ENCODE assay signal across 21 cellular contexts in genomic region chr5:78888580-78889187, GRCh38.
DNase-seq lines count a peak whose midpoint lies in the region; ATAC-seq, FAIRE-seq and TF ChIP-seq lines count a peak whose summit lies in the region.
"Had no signal": no experiment of that assay in that cellular context is flagged by ENCODE, and none has a peak within 500 bp of the region (broad histone marks: within the 10 kb centered on the region; RNA-seq: fewer than 3 reads in every experiment).

No MANE protein-coding gene starts in this region.

- H3K36me3 ChIP-seq in HepG2 (replicated peaks in 1 of 2; ENCODE audit: control insufficient read depth in 1 of 2, insufficient read depth in 2 of 2, low read length in 2 of 2) (peaks cover 10 to 27% of the 10 kb centered on the region in 2 experiments), right lobe of liver (peaks cover 0 to 6% (median 0%) of the 10 kb centered on the region in 4 donors), OCI-LY3 (replicated peaks; ENCODE audit: low read depth, low read length) (peaks cover 4% of the 10 kb centered on the region), kidney (ENCODE audit: control insufficient read depth in 1 of 2, insufficient read depth in 2 of 2, low read length in 2 of 2) (no peaks in the 10 kb centered on the region), stomach (peaks cover 0 to 5% (median 0%) of the 10 kb centered on the region in 4 donors)

- TF ChIP-seq RAD21 in HepG2 (CRISPR knock-in tag; IDR thresholded peaks at IDR 0.05), result no peak

- H3K27ac ChIP-seq in HepG2 (ENCODE audit: extremely low read length, insufficient read depth, low read length), result no peak overlapping the region
- no peak overlapping the region for H3K27ac ChIP-seq in right lobe of liver
- no peak overlapping the region for H3K27ac ChIP-seq in OCI-LY3 (ENCODE audit: low read length)
- H3K27ac ChIP-seq in kidney (ENCODE audit: low read depth in 2 of 2, low read length in 2 of 2), result no peak overlapping the region
- H3K27ac ChIP-seq in stomach, result no peak overlapping the region

- ATAC-seq in HepG2 (no peak), right lobe of liver (no peak)
- no peak for ATAC-seq in activated T-cell treated with anti-CD3 and anti-CD28 coated beads, Interleukin-2, amount 50 U/mL, for 4 hours
- ATAC-seq: gastroesophageal sphincter; naive thymus-derived CD8-positive, alpha-beta T cell had no signal

- H3K4me1 ChIP-seq in HepG2 (ENCODE audit: insufficient read depth, low read length), result peaks cover 13% of the 10 kb centered on the region
- no peaks in the 10 kb centered on the region for H3K4me1 ChIP-seq in right lobe of liver
- peaks cover 25% of the 10 kb centered on the region for H3K4me1 ChIP-seq in OCI-LY3 (ENCODE audit: low read length)
- peaks cover 0 to 9% of the 10 kb centered on the region in 2 donors for H3K4me1 ChIP-seq in kidney (ENCODE audit: control insufficient read depth in 1 of 2, insufficient read depth in 1 of 2, low read depth in 1 of 2, low read length in 2 of 2)
- peaks cover 0 to 8% (median 0%) of the 10 kb centered on the region in 4 donors for H3K4me1 ChIP-seq in stomach

- H3K4me2 ChIP-seq in HepG2 (ENCODE audit: low read depth, low read length), result no peak overlapping the region
- peak overlapping the region; percentile 49 for H3K4me2 ChIP-seq in OCI-LY3 (ENCODE audit: low read length)

- H2AFZ ChIP-seq in HepG2 (ENCODE audit: low read length) (no peak overlapping the region), OCI-LY3 (ENCODE audit: low read depth, low read length) (no peak overlapping the region)

- no peaks in the 10 kb centered on the region for H3K79me2 ChIP-seq in HepG2 (ENCODE audit: insufficient read depth, low read length)
- H3K79me2 ChIP-seq in OCI-LY3 (ENCODE audit: low read length), result no peaks in the 10 kb centered on the region

- H3K36me3 Mint-ChIP-seq in activated T-cell treated with anti-CD3 and anti-CD28 coated beads, Interleukin-2, amount 50 U/mL, for 4 hours (ENCODE audit: insufficient read depth), result peaks cover 5% of the 10 kb centered on the region

- H3K4me3 ChIP-seq in HepG2 (replicated peaks in 1 of 3; ENCODE audit: insufficient read depth in 1 of 3, low read depth in 2 of 3, low read length in 3 of 3) (no peak overlapping the region), right lobe of liver (no peak overlapping the region), OCI-LY3 (ENCODE audit: low read length) (no peak overlapping the region), kidney (ENCODE audit: low read length in 2 of 2) (no peak overlapping the region), stomach (no peak overlapping the region)
- H3K4me3 ChIP-seq: gastroesophageal sphincter, skin epidermis had no signal

- TF ChIP-seq POLR2A in HepG2 (IDR thresholded peaks at IDR 0.05; ENCODE audit: insufficient read depth in 1 of 2, low read depth in 2 of 2, low read length in 2 of 2) (no peak), right lobe of liver (IDR thresholded peaks at IDR 0.05) (no peak), stomach (IDR thresholded peaks at IDR 0.05) (no peak)

- peaks cover 14% of the 10 kb centered on the region for H3K4me1 Mint-ChIP-seq in activated T-cell treated with anti-CD3 and anti-CD28 coated beads, Interleukin-2, amount 50 U/mL, for 4 hours (ENCODE audit: low read depth)

- POLR2A ChIA-PET in HepG2 (lab: Yijun Ruan, JAX), result no interaction called here

- H3K27me3 ChIP-seq in HepG2 (ENCODE audit: control insufficient read depth in 1 of 2, insufficient read depth in 2 of 2, low read length in 2 of 2) (no peaks in the 10 kb centered on the region), right lobe of liver (no peaks in the 10 kb centered on the region), OCI-LY3 (ENCODE audit: low read depth, low read length) (peaks cover 15% of the 10 kb centered on the region; the same call in 1 of the 2 replicates), stomach (no peaks in the 10 kb centered on the region)
- H3K27me3 ChIP-seq: gastroesophageal sphincter had no signal

- CTCF ChIA-PET in HepG2 (lab: Yijun Ruan, JAX; ENCODE audit: low intra/inter-chr PET ratio, low total read pairs), result no interaction called here

- BruUV-seq in HepG2 (replicated peaks; lab: Mats Ljungman, UMichigan), result no TSS peak

- TF ChIP-seq CTCF in HepG2 (CRISPR knock-in tag; IDR thresholded peaks at IDR 0.05) (no peak), right lobe of liver (IDR thresholded peaks at IDR 0.05) (no peak), OCI-LY3 (IDR thresholded peaks at IDR 0.05; ENCODE audit: low read depth, low read length) (no peak), kidney (IDR thresholded peaks at IDR 0.05; ENCODE audit: borderline replicate concordance, extremely low read depth, insufficient read depth) (no peak), stomach (IDR thresholded peaks at IDR 0.05) (no peak)

- FAIRE-seq in HepG2 (lab: Jason Lieb, UNC) (no peak), kidney (lab: Jason Lieb, UNC) (no peak)

- H3K9me3 ChIP-seq in HepG2 (ENCODE audit: low read length), result no peaks in the 10 kb centered on the region
- H3K9me3 ChIP-seq in right lobe of liver, result no peaks in the 10 kb centered on the region
- no peaks in the 10 kb centered on the region for H3K9me3 ChIP-seq in OCI-LY3 (ENCODE audit: insufficient read depth, low read length)
- H3K9me3 ChIP-seq in kidney (ENCODE audit: control insufficient read depth in 1 of 2, low read length in 2 of 2), result no peaks in the 10 kb centered on the region
- H3K9me3 ChIP-seq in stomach, result no peaks in the 10 kb centered on the region
- H3K9me3 ChIP-seq: gastroesophageal sphincter had no signal

- no peaks in the 10 kb centered on the region for H3K27me3 Mint-ChIP-seq in activated T-cell treated with anti-CD3 and anti-CD28 coated beads, Interleukin-2, amount 50 U/mL, for 4 hours (ENCODE audit: low read depth)
- H3K27me3 Mint-ChIP-seq: naive thymus-derived CD8-positive, alpha-beta T cell had no signal

- no peak for DNase-seq in HepG2 (ENCODE audit: low spot score)
- no peak for DNase-seq in right lobe of liver
- peak; percentile 74 for DNase-seq in kidney
- no peak for DNase-seq in activated T-cell treated with anti-CD3 and anti-CD28 coated beads, Interleukin-2, amount 50 U/mL, for 4 hours
- no peak for DNase-seq in stomach
- DNase-seq in mucosa of gallbladder (ENCODE audit: low spot score), result no peak
- DNase-seq: activated CD4-positive, CD25-positive, alpha-beta regulatory T cell treated with anti-CD3 and anti-CD28 coated beads, Interleukin-2, amount 50 U/mL, for 72 hours; activated naive CD4-positive, alpha-beta T cell treated with anti-CD3 and anti-CD28 coated beads, Interleukin-2, amount 50 U/mL, for 16 hours; activated T-cell treated with anti-CD3 and anti-CD28 coated beads, Interleukin-2, amount 50 U/mL, for 72 hours; HFFc6; kidney glomerular epithelial cell; mesendoderm; naive thymus-derived CD8-positive, alpha-beta T cell; NCI-H1436; NCI-H526; stimulated activated CD4-positive, alpha-beta T cell treated with anti-CD3 and anti-CD28 coated beads, Interleukin-2, amount 100 ng/mL, for 48 hours; stimulated activated naive CD8-positive, alpha-beta T cell treated with anti-CD3 and anti-CD28 coated beads, Interleukin-15, Interleukin-2, amounts not matched to agents 100 U/mL and 50 U/mL, for 24 hours; T-helper 9 cell had no signal

- TF ChIP-seq EP300 in HepG2 (IDR thresholded peaks at IDR 0.05; ENCODE audit: low read depth in 2 of 2, low read length in 2 of 2), result no peak
- TF ChIP-seq EP300 in HepG2 (CRISPR knock-in tag; IDR thresholded peaks at IDR 0.05; ENCODE audit: borderline replicate concordance), result no peak
- no peak for TF ChIP-seq EP300 in stomach (IDR thresholded peaks at IDR 0.05)

- intact Hi-C loops in HepG2 (cut with micrococcal nuclease; ENCODE audit: unreplicated experiment) (no loop called here), right lobe of liver (cut with DNase I) (no loop called here), kidney (cut with DNase I) (no loop called here), stomach (cut with DNase I; ENCODE audit: low total_unique reads) (no loop called here)

- whole genome bisulfite sequencing in HepG2 (ENCODE audit: low lambda C conversion rate), result 95% methylated on average over 7 of the region's 8 CpGs
- WGBS in right lobe of liver (ENCODE audit: insufficient coverage, low coverage, low lambda C conversion rate, missing lambda C conversion rate), result 69% methylated on average over 7 of the region's 8 CpGs
- WGBS in stomach, 5 donors, result 77 to 89% (median 86%) methylated on average over 8 of the region's 8 CpGs

- H4K20me1 ChIP-seq in HepG2 (ENCODE audit: insufficient read depth, low read length) (no peaks in the 10 kb centered on the region), OCI-LY3 (ENCODE audit: insufficient read depth, low read length) (peaks cover 33% of the 10 kb centered on the region)

- H3K9ac ChIP-seq in HepG2 (ENCODE audit: insufficient read depth, low read depth, low read length), result no peak overlapping the region
- no peak overlapping the region for H3K9ac ChIP-seq in OCI-LY3 (ENCODE audit: low read length)
- H3K9ac ChIP-seq in kidney (ENCODE audit: low read length in 2 of 2), result no peak overlapping the region

- H3K4me3 Mint-ChIP-seq in activated T-cell treated with anti-CD3 and anti-CD28 coated beads, Interleukin-2, amount 50 U/mL, for 4 hours, result no peak overlapping the region
- H3K4me3 Mint-ChIP-seq: activated T-cell treated with anti-CD3 and anti-CD28 coated beads, Interleukin-2, amount 50 U/mL, for 72 hours; naive thymus-derived CD8-positive, alpha-beta T cell had no signal

- no peaks in the 10 kb centered on the region for H3K9me3 Mint-ChIP-seq in activated T-cell treated with anti-CD3 and anti-CD28 coated beads, Interleukin-2, amount 50 U/mL, for 4 hours
- H3K9me3 Mint-ChIP-seq: HFFc6; naive thymus-derived CD8-positive, alpha-beta T cell had no signal

- in situ Hi-C loops in HepG2 (cut with HindIII; ENCODE audit: extremely low pct_ligation_motif_present, low pct_unique_long_range_greater_than_20kb), result no loop called here
